8 cellular contexts compared by ENCODE assay signal in the genomic region with DNA sequence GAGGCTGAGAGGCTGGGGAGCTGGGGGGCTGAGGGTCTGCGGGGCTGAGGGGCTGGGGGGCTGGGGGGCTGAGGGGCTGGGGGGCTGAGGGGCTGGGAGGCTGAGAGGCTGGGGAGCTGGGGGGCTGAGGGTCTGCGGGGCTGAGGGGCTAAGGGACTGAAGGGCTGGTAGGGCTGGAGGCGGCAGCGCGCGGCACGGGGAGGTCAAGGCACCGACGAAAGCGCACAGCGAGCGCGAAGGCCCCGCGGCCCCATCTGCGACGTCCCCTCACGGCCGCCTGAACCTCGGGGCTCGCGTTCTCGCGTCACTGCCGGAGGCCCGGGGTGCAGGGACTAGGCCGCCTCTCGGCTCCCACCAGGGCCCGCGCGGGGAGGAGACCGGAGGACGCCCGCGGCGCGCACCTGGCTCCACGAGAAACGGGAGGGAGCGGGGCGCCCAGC. TPM values are rescaled to one million over a fixed set of nuclear protein-coding genes. Genes with fewer than 3 reads are reported as not detected.
DNase-seq lines count a peak whose midpoint lies in the region; ATAC-seq and TF ChIP-seq lines count a peak whose summit lies in the region.

No MANE protein-coding gene starts in this region.

- no peak overlapping the region for H3K27ac Mint-ChIP-seq in endodermal cell

- H3K9ac ChIP-seq in endodermal cell (ENCODE audit: extremely low read depth, low read length, poor library complexity, severe bottlenecking) (peak overlapping the region; percentile 51), parathyroid adenoma (peak overlapping the region; percentile 67)

- H3K4me1 ChIP-seq in endodermal cell (ENCODE audit: control insufficient read depth, insufficient read depth, low read length) (no peaks in the 10 kb centered on the region), parathyroid adenoma (peaks cover 5% of the 10 kb centered on the region)

- peak overlapping the region; percentile 59 for H3K4me3 Mint-ChIP-seq in endodermal cell

- peak overlapping the region; percentile 81 for H3K4me2 ChIP-seq in parathyroid adenoma (ENCODE audit: low read length)

- 0% methylated on average over 5 to 40 of the region's 41 CpGs for WGBS in endodermal cell (ENCODE audit: insufficient coverage in 1 of 2, insufficient read length in 1 of 2), 2 experiments

- DNase-seq in AG10803 (ENCODE audit: low read depth) (no peak), endodermal cell (no peak), NCI-H2081 (lab: John Stamatoyannopoulos, UW) (no peak), NCI-H748 (lab: John Stamatoyannopoulos, UW; ENCODE audit: unreplicated experiment) (no peak)

- H3K4me3 ChIP-seq in AG10803 (ENCODE audit: low read length) (peak overlapping the region; percentile 72), endodermal cell (ENCODE audit: low read length) (peak overlapping the region; percentile 78), parathyroid adenoma (ENCODE audit: low read depth, low read length) (peak overlapping the region; percentile 97)

- no peaks in the 10 kb centered on the region for H3K27me3 Mint-ChIP-seq in endodermal cell (ENCODE audit: insufficient read depth)

- H3K36me3 ChIP-seq in KOPT-K1 (ENCODE audit: insufficient read depth, low read length), result peaks cover 28% of the 10 kb centered on the region
- peaks cover 6% of the 10 kb centered on the region for H3K36me3 ChIP-seq in endodermal cell (ENCODE audit: control insufficient read depth, insufficient read depth, low read length)
- H3K36me3 ChIP-seq in parathyroid adenoma (ENCODE audit: control insufficient read depth, insufficient read depth, low read length), result no peaks in the 10 kb centered on the region

- peak overlapping the region; percentile 76 for H2AFZ ChIP-seq in parathyroid adenoma

- H3K27me3 ChIP-seq in endodermal cell (ENCODE audit: control insufficient read depth, insufficient read depth, low read length, poor library complexity, severe bottlenecking) (no peaks in the 10 kb centered on the region), parathyroid adenoma (ENCODE audit: control insufficient read depth, insufficient read depth, low read length) (no peaks in the 10 kb centered on the region)

- H3K27ac ChIP-seq in KOPT-K1 (ENCODE audit: low read depth, low read length, poor library complexity, severe bottlenecking) (peak overlapping the region; percentile 74), endodermal cell (ENCODE audit: low read depth, low read length) (peak overlapping the region; percentile 24), parathyroid adenoma (peak overlapping the region; percentile 36)

- peaks cover 22% of the 10 kb centered on the region for H3K79me2 ChIP-seq in parathyroid adenoma

- TF ChIP-seq CTCF in AG10803 (conservative IDR thresholded peaks at IDR 0.05; ENCODE audit: low read length) (no peak), endodermal cell (conservative IDR thresholded peaks at IDR 0.05) (no peak), parathyroid adenoma (IDR thresholded peaks at IDR 0.05) (no peak)

- no peaks in the 10 kb centered on the region for H3K9me3 ChIP-seq in KOPT-K1 (ENCODE audit: insufficient read depth, low read length, poor library complexity, severe bottlenecking)
- no peaks in the 10 kb centered on the region for H3K9me3 ChIP-seq in endodermal cell (ENCODE audit: control insufficient read depth, low read length)
- no peaks in the 10 kb centered on the region for H3K9me3 ChIP-seq in parathyroid adenoma (ENCODE audit: control insufficient read depth, low read length)

- no peaks in the 10 kb centered on the region for H3K9me3 Mint-ChIP-seq in endodermal cell

- H3K4me1 Mint-ChIP-seq in endodermal cell, result peaks cover 5% of the 10 kb centered on the region

- peaks cover 9% of the 10 kb centered on the region for H3K36me3 Mint-ChIP-seq in endodermal cell (ENCODE audit: low read depth)

- ATAC-seq in GM21367 (IDR thresholded peaks at IDR 0.05; ENCODE audit: unreplicated experiment), result peak; percentile 12
- no peak for ATAC-seq in GM21381 (IDR thresholded peaks at IDR 0.05; ENCODE audit: unreplicated experiment)

RNA-seq across cellular contexts. Expression of gene INTS11, which starts 0.4 kb away (rescaled TPM):
- 100 to 1,000 TPM; 146 to 153 TPM for total RNA-seq in endodermal cell
- polyA plus RNA-seq in endodermal cell (2013, experiment 1 of 2), result 107 TPM
- 92.4 TPM for polyA plus RNA-seq in endodermal cell (2013, experiment 2 of 2)

RNA-seq across cellular contexts. Expression of gene CPTP, which starts 0.5 kb away (rescaled TPM):
- total RNA-seq in endodermal cell, result 10 to 100 TPM; 12.0 to 13.6 TPM
- polyA plus RNA-seq in endodermal cell (2013, experiment 1 of 2), result 12.8 TPM
- 11.3 TPM for polyA plus RNA-seq in endodermal cell (2013, experiment 2 of 2)

RNA-seq across cellular contexts. Expression of gene TAS1R3, which starts 7.0 kb away (rescaled TPM):
- total RNA-seq in endodermal cell, result under 1 TPM; 0.09 to 0.35 TPM
- polyA plus RNA-seq in endodermal cell (2013, experiment 1 of 2), result 0.21 TPM
- polyA plus RNA-seq in endodermal cell (2013, experiment 2 of 2), result 0.21 TPM

RNA-seq across cellular contexts. Expression of gene PUSL1, which starts 15.7 kb away (rescaled TPM):
- 10 to 100 TPM; 21.7 to 23.8 TPM for total RNA-seq in endodermal cell
- 18.6 TPM for polyA plus RNA-seq in endodermal cell (2013, experiment 1 of 2)
- polyA plus RNA-seq in endodermal cell (2013, experiment 2 of 2), result 18.3 TPM

RNA-seq across cellular contexts. Expression of gene ACAP3, which starts 16.4 kb away (rescaled TPM):
- total RNA-seq in endodermal cell, result 10 to 100 TPM; 36.8 to 43.5 TPM
- polyA plus RNA-seq in endodermal cell (2013, experiment 1 of 2), result 82.9 TPM
- polyA plus RNA-seq in endodermal cell (2013, experiment 2 of 2), result 63.3 TPM

Comparison
In these comparisons a context has a peak if more than half of its experiments do, and no peak if none do; other contexts are left out.
1. H3K27ac ChIP-seq: peak in every context shown above with its lines; median percentile 74 in KOPT-K1; 36 in parathyroid adenoma; 24 in endodermal cell.